21 cellular contexts compared by ENCODE assay signal in genomic region chr6:110137924-110138887, GRCh38.
"Had no signal": no experiment of that assay in that cellular context is flagged by ENCODE, and none has a peak within 500 bp of the region (broad histone marks: within the 10 kb centered on the region; RNA-seq: fewer than 3 reads in every experiment).

No MANE protein-coding gene starts in this region.

- ATAC-seq: activated CD4-positive, alpha-beta T cell treated with anti-CD3 and anti-CD28 coated beads for 36 hours; activated CD8-positive, alpha-beta memory T cell treated with anti-CD3 and anti-CD28 coated beads, Interleukin-2, amount 10 ng/mL, durations not matched to agents 7 days and 5 days; activated T-helper 17 cell treated with anti-CD3 and anti-CD28 coated beads, Interleukin-2, amount 50 U/mL, for 72 hours; foreskin keratinocyte; left colon; upper lobe of right lung; WTC11 had no signal

- H3K36me3 ChIP-seq: upper lobe of right lung had no signal

- H3K9me3 ChIP-seq: upper lobe of right lung had no signal

- H3K27ac ChIP-seq: epithelial cell of prostate, foreskin keratinocyte, upper lobe of right lung had no signal

- H3K4me3 ChIP-seq: lung, upper lobe of right lung had no signal

- H3K4me1 ChIP-seq: upper lobe of right lung had no signal

- H3K27me3 ChIP-seq: foreskin keratinocyte, upper lobe of right lung had no signal

- DNase-seq: activated CD4-positive, alpha-beta memory T cell treated with anti-CD3 and anti-CD28 coated beads, Interleukin-2, amount 10 ng/mL, durations not matched to agents 7 days and 5 days; activated CD4-positive, alpha-beta T cell treated with anti-CD3 and anti-CD28 coated beads for 36 hours; activated CD8-positive, alpha-beta memory T cell treated with anti-CD3 and anti-CD28 coated beads, Interleukin-2, amount 10 ng/mL, durations not matched to agents 7 days and 5 days; activated naive CD4-positive, alpha-beta T cell; activated naive CD8-positive, alpha-beta T cell treated with anti-CD3 and anti-CD28 coated beads for 36 hours; activated T-cell treated with anti-CD3 and anti-CD28 coated beads, Interleukin-2, amount 50 U/mL, for 1 hour; amniotic stem cell; foreskin keratinocyte; hippocampal formation; islet precursor cell; left colon; midbrain; nephron progenitor cell; occipital lobe; stimulated activated CD8-positive, alpha-beta memory T cell treated with anti-CD3 and anti-CD28 coated beads, Interleukin-4, amount 100 ng/mL, for 48 hours; stimulated activated naive CD4-positive, alpha-beta T cell; upper lobe of right lung had no signal
